ENCODE assay signal across 13 cellular contexts in the genomic region with DNA sequence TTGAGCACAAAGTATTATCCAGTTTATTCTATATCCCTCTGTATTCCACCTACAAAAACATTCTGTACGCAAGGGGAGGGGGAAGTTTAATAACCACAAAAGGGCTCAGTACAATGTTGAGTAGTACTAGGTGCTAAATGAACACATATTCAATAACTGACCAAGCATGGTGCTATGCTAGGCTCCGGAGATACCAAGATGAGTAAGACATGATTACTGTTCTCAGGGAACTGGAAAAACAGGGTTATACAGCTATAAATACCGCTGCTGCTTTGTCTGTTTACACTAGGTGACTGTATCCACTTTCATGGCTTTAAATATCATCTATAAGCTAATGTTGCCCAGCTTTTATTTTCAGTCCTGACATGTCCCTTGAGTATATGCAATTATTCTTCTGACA.
DNase-seq lines count a peak whose midpoint lies in the region; ATAC-seq and TF ChIP-seq lines count a peak whose summit lies in the region.
"Had no signal": no experiment of that assay in that cellular context is flagged by ENCODE, and none has a peak within 500 bp of the region (broad histone marks: within the 10 kb centered on the region; RNA-seq: fewer than 3 reads in every experiment).

No MANE protein-coding gene starts in this region.

- POLR2A ChIA-PET in RWPE1 (lab: Yijun Ruan, JAX; ENCODE audit: low non-redundant PET) = no interaction called here

- no peak overlapping the region for H3K4me3 ChIP-seq in AG10803 (ENCODE audit: low read length)
- H3K4me3 ChIP-seq: Peyer's patch had no signal

- no peaks in the 10 kb centered on the region for H3K4me1 Mint-ChIP-seq in CD14-positive monocyte
- no peaks in the 10 kb centered on the region for H3K4me1 Mint-ChIP-seq in stimulated activated memory B cell treated with anti-CD40 and anti-IgM and Interleukin-4, amounts not matched to agents 10 μg/mL and 1 μg/mL and 100 μg/mL, for 72 hours
- H3K4me1 Mint-ChIP-seq: WTC11 had no signal

- intact Hi-C loops in CD14-positive monocyte (cut with micrococcal nuclease) = no loop called here

- no peak overlapping the region for H3K4me3 Mint-ChIP-seq in CD14-positive monocyte
- H3K4me3 Mint-ChIP-seq in stimulated activated memory B cell treated with anti-CD40 and anti-IgM and Interleukin-4, amounts not matched to agents 10 μg/mL and 1 μg/mL and 100 μg/mL, for 72 hours = no peak overlapping the region
- H3K4me3 Mint-ChIP-seq: dendritic cell treated with granulocyte-macrophage colony-stimulating factor and Interleukin-4, amounts not matched to agents 40 ng/mL and 50 ng/mL, for 4 days; natural killer cell treated with Interleukin-12 subunit alpha and Interleukin-12 subunit beta and Interleukin-15 and Interleukin-18, amount 100 ng/mL, for 72 hours; WTC11 had no signal

- ATAC-seq in HG03442 (IDR thresholded peaks at IDR 0.05; ENCODE audit: unreplicated experiment) (peak; percentile 86), GM21528 (IDR thresholded peaks at IDR 0.05; ENCODE audit: low FRiP score, unreplicated experiment) (no peak)
- no peak for ATAC-seq in stimulated activated memory B cell treated with anti-CD40 and anti-IgM and Interleukin-4, amounts not matched to agents 10 μg/mL and 1 μg/mL and 100 μg/mL, for 72 hours
- ATAC-seq: WTC11 had no signal

- H3K27me3 Mint-ChIP-seq in CD14-positive monocyte (ENCODE audit: low read depth in 3 of 3) = no peaks in the 10 kb centered on the region
- no peaks in the 10 kb centered on the region for H3K27me3 Mint-ChIP-seq in stimulated activated memory B cell treated with anti-CD40 and anti-IgM and Interleukin-4, amounts not matched to agents 10 μg/mL and 1 μg/mL and 100 μg/mL, for 72 hours
- H3K27me3 Mint-ChIP-seq: dendritic cell treated with granulocyte-macrophage colony-stimulating factor and Interleukin-4, amounts not matched to agents 40 ng/mL and 50 ng/mL, for 4 days; natural killer cell treated with Interleukin-12 subunit alpha and Interleukin-12 subunit beta and Interleukin-15 and Interleukin-18, amount 100 ng/mL, for 72 hours had no signal

- CTCF ChIA-PET in RWPE1 (lab: Yijun Ruan, JAX) = no interaction called here

- peaks cover 23 to 27% of the 10 kb centered on the region in 2 donors for H3K36me3 Mint-ChIP-seq in CD14-positive monocyte
- peaks cover 54% of the 10 kb centered on the region for H3K36me3 Mint-ChIP-seq in stimulated activated memory B cell treated with anti-CD40 and anti-IgM and Interleukin-4, amounts not matched to agents 10 μg/mL and 1 μg/mL and 100 μg/mL, for 72 hours
- H3K36me3 Mint-ChIP-seq: WTC11 had no signal

- no peak overlapping the region for H3K27ac Mint-ChIP-seq in CD14-positive monocyte
- no peak overlapping the region for H3K27ac Mint-ChIP-seq in stimulated activated memory B cell treated with anti-CD40 and anti-IgM and Interleukin-4, amounts not matched to agents 10 μg/mL and 1 μg/mL and 100 μg/mL, for 72 hours
- H3K27ac Mint-ChIP-seq: activated T-helper 2 cell treated with anti-CD3 and anti-CD28 coated beads, Interferon-gamma antibody, Interleukin-2, Interleukin-4, amounts not matched to agents 10 μg/mL and 5 μg/mL and 100 μg/mL, durations not matched to agents 14 hours and 24 hours and 36 hours; dendritic cell treated with granulocyte-macrophage colony-stimulating factor and Interleukin-4, amounts not matched to agents 40 ng/mL and 50 ng/mL, for 4 days; natural killer cell treated with Interleukin-12 subunit alpha and Interleukin-12 subunit beta and Interleukin-15 and Interleukin-18, amount 100 ng/mL, for 72 hours; WTC11 had no signal

- no peak for TF ChIP-seq CTCF in AG10803 (conservative IDR thresholded peaks at IDR 0.05; ENCODE audit: low read length)
- no peak for TF ChIP-seq CTCF in RWPE1 (conservative IDR thresholded peaks at IDR 0.05; ENCODE audit: low read depth)
- no peak for TF ChIP-seq CTCF in CD14-positive monocyte (IDR thresholded peaks at IDR 0.05)

- DNase-seq in AG10803 (ENCODE audit: low read depth) (peak; percentile 1), RWPE1 (ENCODE audit: low spot score) (peak; percentile 76), kidney glomerular epithelial cell (lab: John Stamatoyannopoulos, UW) (peak; percentile 38), ecto neural progenitor cell (ENCODE audit: low spot score) (no peak), CD14-positive monocyte (ENCODE audit: low spot score) (no peak)
- DNase-seq: Peyer's patch had no signal

- H3K27ac ChIP-seq in RWPE1 = no peak overlapping the region

- no peaks in the 10 kb centered on the region for H3K9me3 Mint-ChIP-seq in CD14-positive monocyte
- no peaks in the 10 kb centered on the region for H3K9me3 Mint-ChIP-seq in stimulated activated memory B cell treated with anti-CD40 and anti-IgM and Interleukin-4, amounts not matched to agents 10 μg/mL and 1 μg/mL and 100 μg/mL, for 72 hours
- H3K9me3 Mint-ChIP-seq: activated T-helper 2 cell treated with anti-CD3 and anti-CD28 coated beads, Interferon-gamma antibody, Interleukin-2, Interleukin-4, amounts not matched to agents 10 μg/mL and 5 μg/mL and 100 μg/mL, durations not matched to agents 14 hours and 24 hours and 36 hours; dendritic cell treated with granulocyte-macrophage colony-stimulating factor and Interleukin-4, amounts not matched to agents 40 ng/mL and 50 ng/mL, for 4 days; natural killer cell treated with Interleukin-12 subunit alpha and Interleukin-12 subunit beta and Interleukin-15 and Interleukin-18, amount 100 ng/mL, for 72 hours; WTC11 had no signal

Comparison
In these comparisons a context has a peak if more than half of its experiments do, and no peak if none do; other contexts are left out.
1. DNase-seq: peak in AG10803 (single experiment), RWPE1 (single experiment) and kidney glomerular epithelial cell (single experiment); none in ecto neural progenitor cell (single experiment) and CD14-positive monocyte (single experiment).